8 cellular contexts compared by ENCODE assay signal in genomic region chr5:83471405-83472212, GRCh38. TPM values are rescaled to one million over a fixed set of nuclear protein-coding genes. Genes with fewer than 3 reads are reported as not detected.
DNase-seq lines count a peak whose midpoint lies in the region; ATAC-seq and TF ChIP-seq lines count a peak whose summit lies in the region.

VCAN (plus strand) TSS chr5:83471744; CDS start chr5:83483519, 11,775 bp downstream.

- H3K9me3 Mint-ChIP-seq in activated naive CD8-positive, alpha-beta T cell treated with anti-CD3 and anti-CD28 coated beads, Interleukin-2, amount 10 ng/mL, durations not matched to agents 7 days and 5 days: no peaks in the 10 kb centered on the region

- H3K4me3 ChIP-seq in Jurkat, Clone E6-1 (ENCODE audit: low read length): peak within 1 kb of the TSS; percentile 5; the same call in 1 of the 2 replicates
- peak within 1 kb of the TSS; percentile 90 for H3K4me3 ChIP-seq in cardiac muscle cell

- peaks cover 92% of the 10 kb centered on the region for H3K27me3 Mint-ChIP-seq in activated naive CD8-positive, alpha-beta T cell treated with anti-CD3 and anti-CD28 coated beads, Interleukin-2, amount 10 ng/mL, durations not matched to agents 7 days and 5 days

- H3K4me3 Mint-ChIP-seq in activated naive CD8-positive, alpha-beta T cell treated with anti-CD3 and anti-CD28 coated beads, Interleukin-2, amount 10 ng/mL, durations not matched to agents 7 days and 5 days: peak within 1 kb of the TSS; percentile 90

- peaks cover 28% of the 10 kb centered on the region for H3K4me1 Mint-ChIP-seq in activated naive CD8-positive, alpha-beta T cell treated with anti-CD3 and anti-CD28 coated beads, Interleukin-2, amount 10 ng/mL, durations not matched to agents 7 days and 5 days

- H3K4me1 ChIP-seq in cardiac muscle cell (ENCODE audit: low read depth): peaks cover 19% of the 10 kb centered on the region

- POLR2A ChIA-PET in activated naive CD8-positive, alpha-beta T cell treated with anti-CD3 and anti-CD28 coated beads, Interleukin-2, amount 10 ng/mL, durations not matched to agents 7 days and 5 days (lab: Charles Lee): no interaction called here

- no peaks in the 10 kb centered on the region for H3K9me3 ChIP-seq in cardiac muscle cell (ENCODE audit: low read depth)

- no peaks in the 10 kb centered on the region for H3K36me3 Mint-ChIP-seq in activated naive CD8-positive, alpha-beta T cell treated with anti-CD3 and anti-CD28 coated beads, Interleukin-2, amount 10 ng/mL, durations not matched to agents 7 days and 5 days

- peak within 1 kb of the TSS; percentile 78 for H3K27ac ChIP-seq in cardiac muscle cell

- DNase-seq in COR-L47 (lab: John Stamatoyannopoulos, UW): peak; percentile 6
- DNase-seq in Jurkat, Clone E6-1 (ENCODE audit: low read depth, low spot score): no peak
- DNase-seq in activated naive CD8-positive, alpha-beta T cell treated with anti-CD3 and anti-CD28 coated beads, Interleukin-2, amount 10 ng/mL, durations not matched to agents 7 days and 5 days: peak; percentile 29
- DNase-seq in cardiac muscle cell (ENCODE audit: low read depth in 1 of 2, low spot score in 1 of 2): peak; percentile 93 to 94
- peak; percentile 37 for DNase-seq in occipital lobe (lab: John Stamatoyannopoulos, UW)
- no peak for DNase-seq in activated CD8-positive, alpha-beta memory T cell treated with anti-CD3 and anti-CD28 coated beads for 24 hours

- ATAC-seq in activated naive CD8-positive, alpha-beta T cell treated with anti-CD3 and anti-CD28 coated beads, Interleukin-2, amount 10 ng/mL, durations not matched to agents 7 days and 5 days (ENCODE audit: low read depth): no peak
- ATAC-seq in GM18519 (IDR thresholded peaks at IDR 0.05; ENCODE audit: low FRiP score, unreplicated experiment): no peak
- ATAC-seq in HG03469 (IDR thresholded peaks at IDR 0.05; ENCODE audit: unreplicated experiment): no peak

- no peaks in the 10 kb centered on the region for H3K36me3 ChIP-seq in cardiac muscle cell

- no peak for TF ChIP-seq CTCF in cardiac muscle cell (IDR thresholded peaks at IDR 0.05; ENCODE audit: low read depth, low read length)

- H3K27me3 ChIP-seq in cardiac muscle cell: no peaks in the 10 kb centered on the region

- no peak within 1 kb of the TSS for H3K27ac Mint-ChIP-seq in activated naive CD8-positive, alpha-beta T cell treated with anti-CD3 and anti-CD28 coated beads, Interleukin-2, amount 10 ng/mL, durations not matched to agents 7 days and 5 days

RNA-seq across cellular contexts. Expression of gene VCAN, which starts in this region (rescaled TPM):
- 1.6 TPM for polyA plus RNA-seq in Jurkat, Clone E6-1 (2012; ENCODE audit: insufficient read depth, insufficient read length)
- under 1 TPM; 0.09 to 0.44 TPM for total RNA-seq in activated naive CD8-positive, alpha-beta T cell treated with anti-CD3 and anti-CD28 coated beads, Interleukin-2, amount 10 ng/mL, durations not matched to agents 7 days and 5 days
- total RNA-seq in cardiac muscle cell: 414 and 618 TPM in 2 replicates
- polyA plus RNA-seq in cardiac muscle cell: 184 and 273 TPM in 2 replicates
- 228 TPM for total RNA-seq in occipital lobe

Comparison
In these comparisons a context has a peak if more than half of its experiments do, and no peak if none do; other contexts are left out.
1. RNA of gene VCAN (total RNA-seq): 414 to 618 TPM in cardiac muscle cell and 228 TPM in occipital lobe (single experiment); 0.09 to 0.44 TPM in activated naive CD8-positive, alpha-beta T cell treated with anti-CD3 and anti-CD28 coated beads, Interleukin-2, amount 10 ng/mL, durations not matched to agents 7 days and 5 days; every median in the first group is over 100 times any median in the second.
2. Peak in DNase-seq in activated naive CD8-positive, alpha-beta T cell treated with anti-CD3 and anti-CD28 coated beads, Interleukin-2, amount 10 ng/mL, durations not matched to agents 7 days and 5 days; RNA of the gene not detected or under 1 TPM.
3. DNase-seq: peak in COR-L47 (single experiment), cardiac muscle cell (2 of 2) and occipital lobe (single experiment); none in Jurkat, Clone E6-1 (single experiment) and activated CD8-positive, alpha-beta memory T cell treated with anti-CD3 and anti-CD28 coated beads for 24 hours (single experiment).